In the genomic region with DNA sequence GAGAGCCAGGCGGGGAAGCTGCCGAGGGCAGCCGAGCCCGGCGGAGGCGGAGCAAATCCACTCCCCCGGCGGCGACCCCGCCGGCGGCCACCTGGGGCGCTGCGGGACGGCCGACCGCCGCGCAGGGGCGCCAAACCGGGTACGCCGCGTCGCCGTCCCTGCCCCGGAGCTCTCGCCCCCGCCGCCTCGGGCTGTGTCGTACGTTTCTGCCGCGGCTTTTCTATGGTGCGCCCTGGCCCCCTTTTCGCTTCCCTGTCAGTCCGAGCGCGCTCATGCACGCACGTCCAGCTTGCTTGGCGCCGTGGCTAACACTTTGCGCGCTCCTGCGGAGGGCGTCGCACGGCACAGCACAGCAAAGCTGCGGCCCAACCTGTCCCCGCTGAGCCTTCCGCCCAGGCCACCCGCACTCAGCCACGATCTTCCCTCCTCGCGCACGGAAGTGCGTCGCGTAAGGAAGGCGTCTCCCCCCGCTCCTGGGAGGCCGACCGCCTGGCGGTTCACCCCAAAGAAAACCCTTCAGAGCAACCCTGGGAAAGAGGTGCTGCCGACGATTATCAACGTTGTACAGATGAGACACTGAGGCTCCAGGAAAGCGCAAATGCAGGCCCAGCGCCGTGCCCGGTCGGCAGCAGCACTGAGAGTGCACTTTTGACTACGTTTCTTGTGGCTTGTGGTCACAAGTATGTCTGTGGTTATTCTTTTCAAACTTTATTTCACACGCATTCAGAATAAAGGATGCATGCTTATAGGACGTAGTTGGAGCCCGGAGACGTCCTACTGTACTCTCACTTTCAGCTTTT, we compare ENCODE assay signal across 9 cellular contexts. TPM values are rescaled to one million over a fixed set of nuclear protein-coding genes. Genes with fewer than 3 reads are reported as not detected.
DNase-seq lines count a peak whose midpoint lies in the region; ATAC-seq, FAIRE-seq and TF ChIP-seq lines count a peak whose summit lies in the region.
"Had no signal": no experiment of that assay in that cellular context is flagged by ENCODE, and none has a peak within 500 bp of the region (broad histone marks: within the 10 kb centered on the region; RNA-seq: fewer than 3 reads in every experiment).

A gene (minus strand): TSS at position 48 of the 800 bp plus-strand sequence. CDS start 1,857 bp downstream, outside the sequence.

- peaks cover 8% of the 10 kb centered on the region for H4K20me1 ChIP-seq in keratinocyte (ENCODE audit: control insufficient read depth, extremely low read depth, insufficient read depth, low read length)

- DNase-seq in AG09319 (ENCODE audit: extremely low read depth, low read depth) (peak; percentile 71), NCI-H2227 treated with DMSO at 0.1 percent for 48 hours (lab: John Stamatoyannopoulos, UW) (peak; percentile 97), activated B cell treated with CpG ODN at 0.5 μM for 24 hours (no peak), caudate nucleus (lab: John Stamatoyannopoulos, UW) (peak in 58 of 61 donors; percentile 26 to 94 (median 82)), keratinocyte (ENCODE audit: low read depth, low spot score) (no peak)
- peak; percentile 80 to 86 for DNase-seq in stimulated activated CD4-positive, alpha-beta T cell treated with anti-CD3 and anti-CD28 coated beads, Interleukin-15, amount 100 ng/mL, for 1 hour (ENCODE audit: low read depth in 1 of 2, low spot score in 1 of 2)

- TF ChIP-seq CTCF in AG09319 (IDR thresholded peaks at IDR 0.05; ENCODE audit: low read depth, low read length) (peak; percentile 25), activated B cell treated with CpG ODN at 0.5 μM for 24 hours (IDR thresholded peaks at IDR 0.05) (no peak), keratinocyte (optimal IDR thresholded peaks at IDR 0.05 in 1 of 3, IDR thresholded peaks at IDR 0.05 in 1 of 3, conservative IDR thresholded peaks at IDR 0.05 in 1 of 3; ENCODE audit: extremely low read depth in 1 of 3, insufficient read depth in 2 of 3, low read length in 3 of 3) (peak in 2 of 3 experiments; percentile 50 to 74)

- dilution Hi-C loops in keratinocyte (cut with MboI; ENCODE audit: extremely low pct_ligation_motif_present, low sequenced_read_pairs), result no loop called here

- peaks cover 5% of the 10 kb centered on the region for H3K4me1 ChIP-seq in keratinocyte (ENCODE audit: control insufficient read depth, extremely low read depth, insufficient read depth, low read length)

- peaks cover 42% of the 10 kb centered on the region for H3K79me2 ChIP-seq in keratinocyte (ENCODE audit: control insufficient read depth, insufficient read depth, low read length)

- H3K9me3 Mint-ChIP-seq in activated B cell treated with CpG ODN at 0.5 μM for 24 hours, result no peaks in the 10 kb centered on the region

- FAIRE-seq in keratinocyte (lab: Jason Lieb, UNC), result no peak
- FAIRE-seq: endometrium had no signal

- peaks cover 26% of the 10 kb centered on the region for H3K36me3 Mint-ChIP-seq in activated B cell treated with CpG ODN at 0.5 μM for 24 hours (ENCODE audit: low read depth)

- H3K9me3 ChIP-seq in keratinocyte (ENCODE audit: control insufficient read depth, low read depth, low read length), result no peaks in the 10 kb centered on the region

- ATAC-seq in GM18909 (IDR thresholded peaks at IDR 0.05; ENCODE audit: poor library complexity, unreplicated experiment) (peak; percentile 74), HG03159 (IDR thresholded peaks at IDR 0.05; ENCODE audit: unreplicated experiment) (peak; percentile 70), activated B cell treated with CpG ODN at 0.5 μM for 24 hours (ENCODE audit: low read depth) (peak; percentile 82)

- H3K27ac Mint-ChIP-seq in activated B cell treated with CpG ODN at 0.5 μM for 24 hours, result peak within 1 kb of the TSS; percentile 99

- CTCF ChIA-PET in activated B cell treated with CpG ODN at 0.5 μM for 24 hours (lab: Charles Lee), result interaction anchor here (0.7 to 2.4 kb wide), 9 partner anchors 8 to 1047 kb away, joined by 3 to 7 read pairs (median 3); a partner anchor contains a TSS

- H3K4me3 ChIP-seq in keratinocyte (ENCODE audit: control insufficient read depth in 2 of 3, extremely low read depth in 1 of 3, insufficient read depth in 2 of 3, low read depth in 1 of 3, low read length in 3 of 3), result peak within 1 kb of the TSS; percentile 76 to 90 (median 88)

- no peaks in the 10 kb centered on the region for H3K27me3 Mint-ChIP-seq in activated B cell treated with CpG ODN at 0.5 μM for 24 hours

- H3K27ac ChIP-seq in caudate nucleus (ENCODE audit: low read depth, low read length) (peak within 1 kb of the TSS; percentile 99), keratinocyte (ENCODE audit: control insufficient read depth, insufficient read depth, low read length) (peak within 1 kb of the TSS; percentile 94)

- H3K4me3 Mint-ChIP-seq in activated B cell treated with CpG ODN at 0.5 μM for 24 hours, result peak within 1 kb of the TSS; percentile 96

- H3K4me2 ChIP-seq in keratinocyte (ENCODE audit: control insufficient read depth, extremely low read depth, insufficient read depth, low read depth, low read length), result peak within 1 kb of the TSS; percentile 99

- peak within 1 kb of the TSS; percentile 97 for H3K9ac ChIP-seq in keratinocyte (ENCODE audit: control insufficient read depth, extremely low read depth, insufficient read depth, low read length)

- H3K36me3 ChIP-seq in keratinocyte (ENCODE audit: control insufficient read depth in 2 of 2, extremely low read depth in 1 of 2, insufficient read depth in 2 of 2, low read length in 2 of 2), result peaks cover 1 to 5% of the 10 kb centered on the region in 2 experiments

- peak within 1 kb of the TSS; percentile 96 for H2AFZ ChIP-seq in keratinocyte (ENCODE audit: control insufficient read depth, low read length)

- H3K9me1 ChIP-seq in keratinocyte (ENCODE audit: control insufficient read depth, extremely low read depth, insufficient read depth, low read length), result no peaks in the 10 kb centered on the region

- POLR2A ChIA-PET in activated B cell treated with CpG ODN at 0.5 μM for 24 hours (lab: Charles Lee), result interaction anchor here (0.5 to 3.3 kb wide), 23 partner anchors 8 to 678 kb away, joined by 3 to 38 read pairs (median 5); a partner anchor contains a TSS

- no peaks in the 10 kb centered on the region for H3K27me3 ChIP-seq in keratinocyte (ENCODE audit: control insufficient read depth, extremely low read depth, insufficient read depth, low read length)

- intact Hi-C loops in activated B cell treated with CpG ODN at 0.5 μM for 24 hours (cut with micrococcal nuclease), result loop anchor here (1.0 to 5.0 kb wide), 12 partner anchors 17 to 995 kb away; a partner anchor contains a TSS

- H3K4me1 Mint-ChIP-seq in activated B cell treated with CpG ODN at 0.5 μM for 24 hours, result peaks cover 39% of the 10 kb centered on the region

RNA-seq across cellular contexts. Expression of the gene that starts here (rescaled TPM):
- 139 and 163 TPM in 2 replicates for total RNA-seq in activated B cell treated with CpG ODN at 0.5 μM for 24 hours
- 78.5 to 94.8 TPM (median 85.5 TPM) in 3 replicates for polyA plus RNA-seq in keratinocyte
- polyA plus RNA-seq in keratinocyte (2011; ENCODE audit: low read depth), result 289 TPM
- 40.9 and 59.0 TPM in 2 replicates for polyA plus RNA-seq in keratinocyte (2011; cell fraction: cytosol; rRNA removed)
- polyA plus RNA-seq in keratinocyte (2011; cell fraction: nucleus; rRNA removed), result 164 and 198 TPM in 2 replicates
- polyA plus RNA-seq in keratinocyte (2012; ENCODE audit: low replicate concordance), result 53.0 and 120 TPM in 2 replicates
- polyA minus RNA-seq in keratinocyte, result 171 to 310 TPM (median 237 TPM) in 3 replicates
- 94.6 TPM for polyA minus RNA-seq in keratinocyte (2011; cell fraction: cytosol; rRNA and poly(A)+ RNA removed)
- 194 and 305 TPM in 2 replicates for polyA minus RNA-seq in keratinocyte (2011; cell fraction: nucleus; rRNA and poly(A)+ RNA removed)

Comparison
In these comparisons a context has a peak if more than half of its experiments do, and no peak if none do; other contexts are left out.
1. DNase-seq: peak in AG09319 (single experiment), NCI-H2227 treated with DMSO at 0.1 percent for 48 hours (single experiment), caudate nucleus (58 of 61) and stimulated activated CD4-positive, alpha-beta T cell treated with anti-CD3 and anti-CD28 coated beads, Interleukin-15, amount 100 ng/mL, for 1 hour (2 of 2); none in activated B cell treated with CpG ODN at 0.5 μM for 24 hours (single experiment) and keratinocyte (single experiment).
2. Peak in every context shown above with its lines, with median percentiles within 50 percentile points of each other: ATAC-seq.